1 cellular context compared by ENCODE assay signal in the genomic region with DNA sequence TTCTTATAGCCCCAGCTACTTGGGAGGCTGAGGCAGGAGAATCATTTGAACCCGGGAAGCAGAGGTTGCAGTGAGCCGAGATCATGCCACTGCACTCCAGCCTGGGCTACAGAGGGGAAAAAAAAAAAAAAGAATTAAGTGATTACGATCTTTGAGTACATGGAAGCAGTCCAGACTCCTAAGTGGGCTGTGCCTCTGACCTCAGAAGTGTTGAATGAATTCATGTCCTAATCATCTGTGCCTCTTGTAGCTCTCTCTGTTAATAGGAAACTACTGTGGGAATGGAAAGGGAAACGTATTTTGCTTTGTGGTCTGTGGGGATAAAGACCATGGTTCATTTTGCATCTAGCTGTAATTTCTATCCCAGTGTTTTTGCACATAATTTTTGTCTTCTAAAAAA.
TF ChIP-seq lines count a peak whose summit lies in the region.

No MANE protein-coding gene starts in this region.

TF ChIP-seq in K562, 482 proteins besides CTCF, POLR2A, EP300 and RAD21 (continued from another document and continues in another):
- TF ChIP-seq GTF3C2 (IDR thresholded peaks at IDR 0.05; ENCODE audit: borderline replicate concordance, extremely low read depth, insufficient read length) (no peak), TOE1 (IDR thresholded peaks at IDR 0.05; ENCODE audit: borderline replicate concordance) (no peak), TOE1 (CRISPR knock-in tag; IDR thresholded peaks at IDR 0.05; ENCODE audit: borderline replicate concordance, low read depth) (no peak), CREM (IDR thresholded peaks at IDR 0.05; ENCODE audit: low read depth) (peak; percentile 51), TGIF2 (CRISPR knock-in tag; IDR thresholded peaks at IDR 0.05) (no peak), ZNF282 (CRISPR knock-in tag; IDR thresholded peaks at IDR 0.05) (no peak), HMG20A (CRISPR knock-in tag; conservative IDR thresholded peaks at IDR 0.05) (no peak), NFRKB (IDR thresholded peaks at IDR 0.05; ENCODE audit: low read depth) (no peak), ZNF785 (CRISPR knock-in tag; IDR thresholded peaks at IDR 0.05) (no peak), NFIC (IDR thresholded peaks at IDR 0.05) (peak; percentile 66), ELF2 (CRISPR knock-in tag; IDR thresholded peaks at IDR 0.05) (no peak), TRIM28 (IDR thresholded peaks at IDR 0.05) (peak; percentile 76; the same call in 1 of the 2 replicates), HDAC3 (IDR thresholded peaks at IDR 0.05; ENCODE audit: borderline replicate concordance, partially characterized antibody) (peak; percentile 31), GMEB1 (CRISPR knock-in tag; IDR thresholded peaks at IDR 0.05) (no peak), E4F1 (CRISPR knock-in tag; IDR thresholded peaks at IDR 0.05; ENCODE audit: borderline replicate concordance) (no peak), ZNF224 (CRISPR knock-in tag; IDR thresholded peaks at IDR 0.05) (no peak), CREB3L1 (IDR thresholded peaks at IDR 0.05; ENCODE audit: borderline replicate concordance, low read depth) (no peak), HES1 (IDR thresholded peaks at IDR 0.05; ENCODE audit: low read depth) (0 out of 2 replicates have a peak, but pooled peaks have one; percentile 19), DPF2 (IDR thresholded peaks at IDR 0.05) (peak; percentile 63), SMARCA4 (IDR thresholded peaks at IDR 0.05) (peak; percentile 68), JUND (IDR thresholded peaks at IDR 0.05; ENCODE audit: borderline replicate concordance, low read depth, low read length) (peak; percentile 82), JUND (tag; IDR thresholded peaks at IDR 0.05; ENCODE audit: borderline replicate concordance, low read depth, low read length) (peak; percentile 78; the same call in 1 of the 3 replicates), MAFG (tag; conservative IDR thresholded peaks at IDR 0.05) (no peak), HDAC2 (IDR thresholded peaks at IDR 0.05) (no peak), ARID1B (IDR thresholded peaks at IDR 0.05) (peak; percentile 64), CBFB (CRISPR knock-in tag; IDR thresholded peaks at IDR 0.05) (no peak), STAT6 (CRISPR knock-in tag; IDR thresholded peaks at IDR 0.05) (no peak), ZNF12 (CRISPR knock-in tag; IDR thresholded peaks at IDR 0.05) (no peak), ZNF184 (CRISPR knock-in tag; IDR thresholded peaks at IDR 0.05) (no peak), SMARCB1 (IDR thresholded peaks at IDR 0.05; ENCODE audit: insufficient read length, low read depth) (no peak), ZKSCAN1 (IDR thresholded peaks at IDR 0.05; ENCODE audit: low read depth, low read length) (no peak), SNIP1 (IDR thresholded peaks at IDR 0.05; ENCODE audit: low read depth) (no peak), SMAD4 (CRISPR knock-in tag; conservative IDR thresholded peaks at IDR 0.05) (peak; percentile 79), IRF2 (CRISPR knock-in tag; IDR thresholded peaks at IDR 0.05) (no peak), ZNF655 (CRISPR knock-in tag; IDR thresholded peaks at IDR 0.05) (no peak), RUNX1 (IDR thresholded peaks at IDR 0.05; ENCODE audit: low read depth) (no peak), ZNF57 (CRISPR knock-in tag; IDR thresholded peaks at IDR 0.05) (no peak), L3MBTL2 (IDR thresholded peaks at IDR 0.05) (no peak), DIDO1 (tag; IDR thresholded peaks at IDR 0.05; ENCODE audit: low read depth) (no peak), FOXO4 (CRISPR knock-in tag; IDR thresholded peaks at IDR 0.05) (no peak), CEBPB (tag; IDR thresholded peaks at IDR 0.05) (no peak), MTF1 (CRISPR knock-in tag; IDR thresholded peaks at IDR 0.05; ENCODE audit: borderline replicate concordance) (no peak)
- TF ChIP-seq, protein P1, sequence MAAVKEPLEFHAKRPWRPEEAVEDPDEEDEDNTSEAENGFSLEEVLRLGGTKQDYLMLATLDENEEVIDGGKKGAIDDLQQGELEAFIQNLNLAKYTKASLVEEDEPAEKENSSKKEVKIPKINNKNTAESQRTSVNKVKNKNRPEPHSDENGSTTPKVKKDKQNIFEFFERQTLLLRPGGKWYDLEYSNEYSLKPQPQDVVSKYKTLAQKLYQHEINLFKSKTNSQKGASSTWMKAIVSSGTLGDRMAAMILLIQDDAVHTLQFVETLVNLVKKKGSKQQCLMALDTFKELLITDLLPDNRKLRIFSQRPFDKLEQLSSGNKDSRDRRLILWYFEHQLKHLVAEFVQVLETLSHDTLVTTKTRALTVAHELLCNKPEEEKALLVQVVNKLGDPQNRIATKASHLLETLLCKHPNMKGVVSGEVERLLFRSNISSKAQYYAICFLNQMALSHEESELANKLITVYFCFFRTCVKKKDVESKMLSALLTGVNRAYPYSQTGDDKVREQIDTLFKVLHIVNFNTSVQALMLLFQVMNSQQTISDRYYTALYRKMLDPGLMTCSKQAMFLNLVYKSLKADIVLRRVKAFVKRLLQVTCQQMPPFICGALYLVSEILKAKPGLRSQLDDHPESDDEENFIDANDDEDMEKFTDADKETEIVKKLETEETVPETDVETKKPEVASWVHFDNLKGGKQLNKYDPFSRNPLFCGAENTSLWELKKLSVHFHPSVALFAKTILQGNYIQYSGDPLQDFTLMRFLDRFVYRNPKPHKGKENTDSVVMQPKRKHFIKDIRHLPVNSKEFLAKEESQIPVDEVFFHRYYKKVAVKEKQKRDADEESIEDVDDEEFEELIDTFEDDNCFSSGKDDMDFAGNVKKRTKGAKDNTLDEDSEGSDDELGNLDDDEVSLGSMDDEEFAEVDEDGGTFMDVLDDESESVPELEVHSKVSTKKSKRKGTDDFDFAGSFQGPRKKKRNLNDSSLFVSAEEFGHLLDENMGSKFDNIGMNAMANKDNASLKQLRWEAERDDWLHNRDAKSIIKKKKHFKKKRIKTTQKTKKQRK (IDR thresholded peaks at IDR 0.05; ENCODE audit: borderline replicate concordance, low read depth, low read length), result no peak
- TF ChIP-seq, protein P2, sequence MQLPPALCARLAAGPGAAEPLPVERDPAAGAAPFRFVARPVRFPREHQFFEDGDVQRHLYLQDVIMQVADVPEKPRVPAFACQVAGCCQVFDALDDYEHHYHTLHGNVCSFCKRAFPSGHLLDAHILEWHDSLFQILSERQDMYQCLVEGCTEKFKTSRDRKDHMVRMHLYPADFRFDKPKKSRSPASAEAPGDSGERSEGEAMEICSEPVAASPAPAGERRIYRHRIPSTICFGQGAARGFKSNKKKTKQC (CRISPR knock-in tag; IDR thresholded peaks at IDR 0.05), result no peak
